In genomic region chr2:67158718-67159117, GRCh38 we compare ENCODE assay signal across 27 cellular contexts.
DNase-seq lines count a peak whose midpoint lies in the region; ATAC-seq and TF ChIP-seq lines count a peak whose summit lies in the region.
"Had no signal": no experiment of that assay in that cellular context is flagged by ENCODE, and none has a peak within 500 bp of the region (broad histone marks: within the 10 kb centered on the region; RNA-seq: fewer than 3 reads in every experiment).

No MANE protein-coding gene starts in this region.

- no peak for TF ChIP-seq CTCF in SK-N-SH (IDR thresholded peaks at IDR 0.05)
- no peak for TF ChIP-seq CTCF in sigmoid colon (IDR thresholded peaks at IDR 0.05)

- H3K27me3 ChIP-seq in SK-N-SH (ENCODE audit: insufficient read depth) (no peaks in the 10 kb centered on the region), sigmoid colon (no peaks in the 10 kb centered on the region)
- H3K27me3 ChIP-seq: BE2C; BLaER1; BLaER1 treated with 17β-estradiol and CSF1 and Interleukin-3, amounts not matched to agents 10 nM and 100 nM had no signal

- no peaks in the 10 kb centered on the region for H3F3A ChIP-seq in SK-N-SH (replicated peaks; ENCODE audit: insufficient read depth)

- no peaks in the 10 kb centered on the region for H3K79me2 ChIP-seq in SK-N-SH (ENCODE audit: insufficient read depth)

- DNase-seq in SK-N-SH: no peak
- DNase-seq in sigmoid colon: no peak
- DNase-seq in HuH-7 (ENCODE audit: low spot score): no peak
- DNase-seq: 8988T; ACHN; AML-193; BE2C; C1 segment of cervical spinal cord; Caco-2; Calu3; CD4-positive, alpha-beta memory T cell; CD4-positive, alpha-beta T cell; CD4-positive, CD25-positive, alpha-beta regulatory T cell; CD8-positive, alpha-beta memory T cell; CD8-positive, alpha-beta T cell; COR-L47; DMS 273 treated with DMSO at 0.1 percent for 48 hours; DMS153; DMS53; DND-41; EL had no signal

- ATAC-seq in SK-N-SH treated with all-trans-retinoic acid at 6 μM for 48 hours: no peak
- ATAC-seq: A549; CD8-positive, alpha-beta T cell had no signal

- TF ChIP-seq POLR2A in sigmoid colon (IDR thresholded peaks at IDR 0.05): no peak

- no peaks in the 10 kb centered on the region for H4K20me1 ChIP-seq in SK-N-SH (ENCODE audit: insufficient read depth)
- H4K20me1 ChIP-seq: BLaER1; BLaER1 treated with 17β-estradiol and CSF1 and Interleukin-3, amounts not matched to agents 10 nM and 100 nM had no signal

- H3K27ac ChIP-seq in SK-N-SH (ENCODE audit: low read depth in 2 of 2, low read length in 1 of 2): no peak overlapping the region
- H3K27ac ChIP-seq in sigmoid colon: peak overlapping the region in 3 of 4 donors; percentile 2 to 77 (median 12)
- H3K27ac ChIP-seq: 22Rv1; A549; BLaER1; BLaER1 treated with 17β-estradiol and CSF1 and Interleukin-3, amounts not matched to agents 10 nM and 100 nM; C4-2B had no signal

- no peaks in the 10 kb centered on the region for H3K36me3 ChIP-seq in SK-N-SH (replicated peaks in 1 of 2; ENCODE audit: control insufficient read depth in 1 of 2, insufficient read depth in 2 of 2, low read length in 1 of 2)
- no peaks in the 10 kb centered on the region for H3K36me3 ChIP-seq in sigmoid colon
- H3K36me3 ChIP-seq: BE2C; BLaER1; BLaER1 treated with 17β-estradiol and CSF1 and Interleukin-3, amounts not matched to agents 10 nM and 100 nM had no signal

- no peak overlapping the region for H3K4me2 ChIP-seq in SK-N-SH
- H3K4me2 ChIP-seq: A549; BLaER1; BLaER1 treated with 17β-estradiol and CSF1 and Interleukin-3, amounts not matched to agents 10 nM and 100 nM had no signal

- CTCF ChIA-PET in SK-N-SH (lab: Yijun Ruan, JAX): no interaction called here

- intact Hi-C loops in sigmoid colon (cut with DNase I): no loop called here

- H2AFZ ChIP-seq in SK-N-SH (ENCODE audit: low read depth): no peak overlapping the region

- POLR2A ChIA-PET in SK-N-SH (lab: Yijun Ruan, JAX): no interaction called here

- no peak overlapping the region for H3K4me3 ChIP-seq in SK-N-SH (ENCODE audit: low read depth in 2 of 2, low read length in 1 of 2)
- H3K4me3 ChIP-seq in sigmoid colon: no peak overlapping the region
- H3K4me3 ChIP-seq: A549; BLaER1; BLaER1 treated with 17β-estradiol and CSF1 and Interleukin-3, amounts not matched to agents 10 nM and 100 nM had no signal

- H3K9me2 ChIP-seq in SK-N-SH: no peaks in the 10 kb centered on the region

- H3K9ac ChIP-seq in SK-N-SH: no peak overlapping the region
- H3K9ac ChIP-seq: BLaER1; BLaER1 treated with 17β-estradiol and CSF1 and Interleukin-3, amounts not matched to agents 10 nM and 100 nM had no signal

- H3K9me3 ChIP-seq in SK-N-SH: no peaks in the 10 kb centered on the region
- no peaks in the 10 kb centered on the region for H3K9me3 ChIP-seq in sigmoid colon
- H3K9me3 ChIP-seq: A549; BE2C; BLaER1; BLaER1 treated with 17β-estradiol and CSF1 and Interleukin-3, amounts not matched to agents 10 nM and 100 nM; Caco-2 had no signal

- TF ChIP-seq EP300 in SK-N-SH (IDR thresholded peaks at IDR 0.05; ENCODE audit: borderline replicate concordance in 1 of 2, low read depth in 1 of 2, low read length in 1 of 2): no peak
- no peak for TF ChIP-seq EP300 in sigmoid colon (IDR thresholded peaks at IDR 0.05)

- no peak for TF ChIP-seq RAD21 in SK-N-SH (IDR thresholded peaks at IDR 0.05; ENCODE audit: low read length)

- H3K4me1 ChIP-seq in SK-N-SH (ENCODE audit: control insufficient read depth in 1 of 2, insufficient read depth in 2 of 2, low read depth in 1 of 2, low read length in 1 of 2) (peaks cover 2 to 5% of the 10 kb centered on the region in 2 experiments; a peak in 1 of 4 replicates), sigmoid colon (peaks cover 0 to 33% (median 15%) of the 10 kb centered on the region in 4 donors)
- H3K4me1 ChIP-seq: A549, BE2C, BLaER1, Caco-2 had no signal

TF ChIP-seq in SK-N-SH treated with all-trans-retinoic acid at 6 μM for 48 hours, 23 proteins besides CTCF, POLR2A, EP300 and RAD21:
- peak; percentile 90; the same call in 1 of the 2 replicates for TF ChIP-seq ZC3H10 (CRISPR knock-in tag; IDR thresholded peaks at IDR 0.05)
- TF ChIP-seq ZFP3 (CRISPR knock-in tag; IDR thresholded peaks at IDR 0.05): no peak

TF ChIP-seq in SK-N-SH, 30 proteins besides CTCF, POLR2A, EP300 and RAD21:
- TF ChIP-seq FOSL2 (IDR thresholded peaks at IDR 0.05; ENCODE audit: borderline replicate concordance, low read depth): no peak
- no peak for TF ChIP-seq MAX (IDR thresholded peaks at IDR 0.05; ENCODE audit: low read depth)
- TF ChIP-seq RFX5 (IDR thresholded peaks at IDR 0.05; ENCODE audit: low read length): no peak
- TF ChIP-seq PBX3 (IDR thresholded peaks at IDR 0.05): no peak
- no peak for TF ChIP-seq ELF1 (IDR thresholded peaks at IDR 0.05)
- TF ChIP-seq POLR2AphosphoS5 (IDR thresholded peaks at IDR 0.05; ENCODE audit: low read depth, low read length): no peak
- no peak for TF ChIP-seq MXI1 (IDR thresholded peaks at IDR 0.05; ENCODE audit: low read depth, low read length)

Comparison
In these comparisons a context has a peak if more than half of its experiments do, and no peak if none do; other contexts are left out.
1. H3K27ac ChIP-seq: peak in sigmoid colon (3 of 4); none in SK-N-SH (0 of 2).